Comparison of ENCODE assay signal across 1 cellular context in the genomic region with DNA sequence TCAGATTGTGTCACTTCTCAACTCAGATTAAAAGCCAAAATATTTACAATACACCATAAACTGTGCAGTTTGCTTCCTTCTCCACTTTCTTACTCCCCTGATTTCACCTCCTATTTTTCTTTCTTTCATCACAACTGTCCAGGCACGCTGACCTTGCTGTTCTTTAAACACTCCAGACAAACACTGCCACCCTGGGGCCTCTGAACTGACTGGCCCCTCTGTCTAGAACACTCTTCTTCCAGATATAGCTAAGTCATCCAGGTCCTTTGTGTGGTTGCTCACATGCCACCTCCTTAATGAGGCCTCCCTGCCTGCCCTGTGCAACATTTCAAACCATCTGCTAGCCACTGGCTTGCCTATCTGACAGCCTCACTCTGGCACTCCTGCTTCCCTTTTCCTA.
A peak's percentile ranks its signal among the peaks of the same experiment; 100 is the strongest.
TF ChIP-seq lines count a peak whose summit lies in the region.

No MANE protein-coding gene starts in this region.

TF ChIP-seq in HepG2, 621 proteins besides CTCF, POLR2A, EP300 and RAD21 (continued from another document and continues in another):
- TF ChIP-seq, protein P1, sequence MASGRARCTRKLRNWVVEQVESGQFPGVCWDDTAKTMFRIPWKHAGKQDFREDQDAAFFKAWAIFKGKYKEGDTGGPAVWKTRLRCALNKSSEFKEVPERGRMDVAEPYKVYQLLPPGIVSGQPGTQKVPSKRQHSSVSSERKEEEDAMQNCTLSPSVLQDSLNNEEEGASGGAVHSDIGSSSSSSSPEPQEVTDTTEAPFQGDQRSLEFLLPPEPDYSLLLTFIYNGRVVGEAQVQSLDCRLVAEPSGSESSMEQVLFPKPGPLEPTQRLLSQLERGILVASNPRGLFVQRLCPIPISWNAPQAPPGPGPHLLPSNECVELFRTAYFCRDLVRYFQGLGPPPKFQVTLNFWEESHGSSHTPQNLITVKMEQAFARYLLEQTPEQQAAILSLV (CRISPR knock-in tag; IDR thresholded peaks at IDR 0.05; ENCODE audit: borderline replicate concordance), result no peak
- TF ChIP-seq, protein P2, sequence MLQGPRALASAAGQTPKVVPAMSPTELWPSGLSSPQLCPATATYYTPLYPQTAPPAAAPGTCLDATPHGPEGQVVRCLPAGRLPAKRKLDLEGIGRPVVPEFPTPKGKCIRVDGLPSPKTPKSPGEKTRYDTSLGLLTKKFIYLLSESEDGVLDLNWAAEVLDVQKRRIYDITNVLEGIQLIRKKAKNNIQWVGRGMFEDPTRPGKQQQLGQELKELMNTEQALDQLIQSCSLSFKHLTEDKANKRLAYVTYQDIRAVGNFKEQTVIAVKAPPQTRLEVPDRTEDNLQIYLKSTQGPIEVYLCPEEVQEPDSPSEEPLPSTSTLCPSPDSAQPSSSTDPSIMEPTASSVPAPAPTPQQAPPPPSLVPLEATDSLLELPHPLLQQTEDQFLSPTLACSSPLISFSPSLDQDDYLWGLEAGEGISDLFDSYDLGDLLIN (CRISPR knock-in tag; IDR thresholded peaks at IDR 0.05; ENCODE audit: borderline replicate concordance), result no peak
- TF ChIP-seq ZNF788 (CRISPR knock-in tag; IDR thresholded peaks at IDR 0.05; ENCODE audit: borderline replicate concordance) (no peak), MYNN (CRISPR knock-in tag; IDR thresholded peaks at IDR 0.05; ENCODE audit: low read depth) (no peak), SP4 (CRISPR knock-in tag; IDR thresholded peaks at IDR 0.05) (no peak), HMG20A (CRISPR knock-in tag; IDR thresholded peaks at IDR 0.05; ENCODE audit: borderline replicate concordance) (peak; percentile 29; the same call in 1 of the 2 replicates), PLRG1 (conservative IDR thresholded peaks at IDR 0.05) (no peak), NFYB (CRISPR knock-in tag; IDR thresholded peaks at IDR 0.05) (no peak), RXRA (CRISPR knock-in tag; IDR thresholded peaks at IDR 0.05) (no peak; the same call in 1 of the 2 replicates), ZNF274 (CRISPR knock-in tag; IDR thresholded peaks at IDR 0.05) (no peak), ZMYM4 (CRISPR knock-in tag; IDR thresholded peaks at IDR 0.05) (peak; percentile 65), RELA (CRISPR knock-in tag; IDR thresholded peaks at IDR 0.05) (no peak), DNMT3B (CRISPR knock-in tag; conservative IDR thresholded peaks at IDR 0.05) (no peak), ZNF773 (CRISPR knock-in tag; IDR thresholded peaks at IDR 0.05; ENCODE audit: borderline replicate concordance) (no peak), RNF2 (conservative IDR thresholded peaks at IDR 0.05; ENCODE audit: low read depth) (no peak), SATB2 (CRISPR knock-in tag; IDR thresholded peaks at IDR 0.05) (no peak), ZNF121 (CRISPR knock-in tag; IDR thresholded peaks at IDR 0.05) (no peak), ZNF180 (CRISPR knock-in tag; IDR thresholded peaks at IDR 0.05; ENCODE audit: borderline replicate concordance, low read depth) (no peak), ZFP36L2 (CRISPR knock-in tag; IDR thresholded peaks at IDR 0.05) (no peak), HES4 (CRISPR knock-in tag; IDR thresholded peaks at IDR 0.05; ENCODE audit: borderline replicate concordance) (no peak), ZNF234 (CRISPR knock-in tag; conservative IDR thresholded peaks at IDR 0.05) (no peak), ZBTB21 (CRISPR knock-in tag; IDR thresholded peaks at IDR 0.05) (no peak), MED1 (CRISPR knock-in tag; IDR thresholded peaks at IDR 0.05) (0 out of 2 replicates have a peak, but pooled peaks have one; percentile 15), NFE2 (CRISPR knock-in tag; IDR thresholded peaks at IDR 0.05) (peak; percentile 71), MAFK (conservative IDR thresholded peaks at IDR 0.05 in 1 of 2, IDR thresholded peaks at IDR 0.05 in 1 of 2; ENCODE audit: low read length in 2 of 2) (0 out of 4 replicates have a peak, but pooled peaks of 1 of the 2 experiments have one; percentile 41), ZFP36 (IDR thresholded peaks at IDR 0.05; ENCODE audit: borderline replicate concordance, low read depth, low read length, partially characterized antibody) (no peak), ZMAT3 (CRISPR knock-in tag; conservative IDR thresholded peaks at IDR 0.05) (no peak), FOXO1 (CRISPR knock-in tag; IDR thresholded peaks at IDR 0.05) (no peak), THYN1 (CRISPR knock-in tag; IDR thresholded peaks at IDR 0.05; ENCODE audit: borderline replicate concordance, low read depth) (no peak), ZSCAN31 (CRISPR knock-in tag; IDR thresholded peaks at IDR 0.05; ENCODE audit: low read depth) (no peak), HDAC2 (CRISPR knock-in tag; IDR thresholded peaks at IDR 0.05) (peak; percentile 28; the same call in 1 of the 2 replicates), SMYD3 (CRISPR knock-in tag; IDR thresholded peaks at IDR 0.05) (no peak), NR2F6 (IDR thresholded peaks at IDR 0.05) (peak; percentile 12; the same call in 1 of the 2 replicates), NR2F6 (CRISPR knock-in tag; IDR thresholded peaks at IDR 0.05) (peak; percentile 24; the same call in 1 of the 2 replicates), ZNF616 (CRISPR knock-in tag; IDR thresholded peaks at IDR 0.05; ENCODE audit: low read depth) (no peak)
- TF ChIP-seq, protein P3, sequence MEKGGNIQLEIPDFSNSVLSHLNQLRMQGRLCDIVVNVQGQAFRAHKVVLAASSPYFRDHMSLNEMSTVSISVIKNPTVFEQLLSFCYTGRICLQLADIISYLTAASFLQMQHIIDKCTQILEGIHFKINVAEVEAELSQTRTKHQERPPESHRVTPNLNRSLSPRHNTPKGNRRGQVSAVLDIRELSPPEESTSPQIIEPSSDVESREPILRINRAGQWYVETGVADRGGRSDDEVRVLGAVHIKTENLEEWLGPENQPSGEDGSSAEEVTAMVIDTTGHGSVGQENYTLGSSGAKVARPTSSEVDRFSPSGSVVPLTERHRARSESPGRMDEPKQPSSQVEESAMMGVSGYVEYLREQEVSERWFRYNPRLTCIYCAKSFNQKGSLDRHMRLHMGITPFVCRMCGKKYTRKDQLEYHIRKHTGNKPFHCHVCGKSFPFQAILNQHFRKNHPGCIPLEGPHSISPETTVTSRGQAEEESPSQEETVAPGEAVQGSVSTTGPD (CRISPR knock-in tag; IDR thresholded peaks at IDR 0.05), result no peak
- TF ChIP-seq, protein P4, sequence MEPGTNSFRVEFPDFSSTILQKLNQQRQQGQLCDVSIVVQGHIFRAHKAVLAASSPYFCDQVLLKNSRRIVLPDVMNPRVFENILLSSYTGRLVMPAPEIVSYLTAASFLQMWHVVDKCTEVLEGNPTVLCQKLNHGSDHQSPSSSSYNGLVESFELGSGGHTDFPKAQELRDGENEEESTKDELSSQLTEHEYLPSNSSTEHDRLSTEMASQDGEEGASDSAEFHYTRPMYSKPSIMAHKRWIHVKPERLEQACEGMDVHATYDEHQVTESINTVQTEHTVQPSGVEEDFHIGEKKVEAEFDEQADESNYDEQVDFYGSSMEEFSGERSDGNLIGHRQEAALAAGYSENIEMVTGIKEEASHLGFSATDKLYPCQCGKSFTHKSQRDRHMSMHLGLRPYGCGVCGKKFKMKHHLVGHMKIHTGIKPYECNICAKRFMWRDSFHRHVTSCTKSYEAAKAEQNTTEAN (CRISPR knock-in tag; conservative IDR thresholded peaks at IDR 0.05), result no peak
- TF ChIP-seq, protein P5, sequence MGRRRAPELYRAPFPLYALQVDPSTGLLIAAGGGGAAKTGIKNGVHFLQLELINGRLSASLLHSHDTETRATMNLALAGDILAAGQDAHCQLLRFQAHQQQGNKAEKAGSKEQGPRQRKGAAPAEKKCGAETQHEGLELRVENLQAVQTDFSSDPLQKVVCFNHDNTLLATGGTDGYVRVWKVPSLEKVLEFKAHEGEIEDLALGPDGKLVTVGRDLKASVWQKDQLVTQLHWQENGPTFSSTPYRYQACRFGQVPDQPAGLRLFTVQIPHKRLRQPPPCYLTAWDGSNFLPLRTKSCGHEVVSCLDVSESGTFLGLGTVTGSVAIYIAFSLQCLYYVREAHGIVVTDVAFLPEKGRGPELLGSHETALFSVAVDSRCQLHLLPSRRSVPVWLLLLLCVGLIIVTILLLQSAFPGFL (CRISPR knock-in tag; IDR thresholded peaks at IDR 0.05), result no peak
- TF ChIP-seq, protein P6, sequence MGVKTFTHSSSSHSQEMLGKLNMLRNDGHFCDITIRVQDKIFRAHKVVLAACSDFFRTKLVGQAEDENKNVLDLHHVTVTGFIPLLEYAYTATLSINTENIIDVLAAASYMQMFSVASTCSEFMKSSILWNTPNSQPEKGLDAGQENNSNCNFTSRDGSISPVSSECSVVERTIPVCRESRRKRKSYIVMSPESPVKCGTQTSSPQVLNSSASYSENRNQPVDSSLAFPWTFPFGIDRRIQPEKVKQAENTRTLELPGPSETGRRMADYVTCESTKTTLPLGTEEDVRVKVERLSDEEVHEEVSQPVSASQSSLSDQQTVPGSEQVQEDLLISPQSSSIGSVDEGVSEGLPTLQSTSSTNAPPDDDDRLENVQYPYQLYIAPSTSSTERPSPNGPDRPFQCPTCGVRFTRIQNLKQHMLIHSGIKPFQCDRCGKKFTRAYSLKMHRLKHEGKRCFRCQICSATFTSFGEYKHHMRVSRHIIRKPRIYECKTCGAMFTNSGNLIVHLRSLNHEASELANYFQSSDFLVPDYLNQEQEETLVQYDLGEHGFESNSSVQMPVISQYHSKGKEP (CRISPR knock-in tag; IDR thresholded peaks at IDR 0.05), result no peak
- TF ChIP-seq, protein P7, sequence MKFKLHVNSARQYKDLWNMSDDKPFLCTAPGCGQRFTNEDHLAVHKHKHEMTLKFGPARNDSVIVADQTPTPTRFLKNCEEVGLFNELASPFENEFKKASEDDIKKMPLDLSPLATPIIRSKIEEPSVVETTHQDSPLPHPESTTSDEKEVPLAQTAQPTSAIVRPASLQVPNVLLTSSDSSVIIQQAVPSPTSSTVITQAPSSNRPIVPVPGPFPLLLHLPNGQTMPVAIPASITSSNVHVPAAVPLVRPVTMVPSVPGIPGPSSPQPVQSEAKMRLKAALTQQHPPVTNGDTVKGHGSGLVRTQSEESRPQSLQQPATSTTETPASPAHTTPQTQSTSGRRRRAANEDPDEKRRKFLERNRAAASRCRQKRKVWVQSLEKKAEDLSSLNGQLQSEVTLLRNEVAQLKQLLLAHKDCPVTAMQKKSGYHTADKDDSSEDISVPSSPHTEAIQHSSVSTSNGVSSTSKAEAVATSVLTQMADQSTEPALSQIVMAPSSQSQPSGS (CRISPR knock-in tag; IDR thresholded peaks at IDR 0.05), result peak; percentile 29; the same call in 1 of the 2 replicates
- TF ChIP-seq, protein P8, sequence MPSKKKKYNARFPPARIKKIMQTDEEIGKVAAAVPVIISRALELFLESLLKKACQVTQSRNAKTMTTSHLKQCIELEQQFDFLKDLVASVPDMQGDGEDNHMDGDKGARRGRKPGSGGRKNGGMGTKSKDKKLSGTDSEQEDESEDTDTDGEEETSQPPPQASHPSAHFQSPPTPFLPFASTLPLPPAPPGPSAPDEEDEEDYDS (CRISPR knock-in tag; IDR thresholded peaks at IDR 0.05), result 0 out of 2 replicates have a peak, but pooled peaks have one; percentile 29
- TF ChIP-seq, protein P9, sequence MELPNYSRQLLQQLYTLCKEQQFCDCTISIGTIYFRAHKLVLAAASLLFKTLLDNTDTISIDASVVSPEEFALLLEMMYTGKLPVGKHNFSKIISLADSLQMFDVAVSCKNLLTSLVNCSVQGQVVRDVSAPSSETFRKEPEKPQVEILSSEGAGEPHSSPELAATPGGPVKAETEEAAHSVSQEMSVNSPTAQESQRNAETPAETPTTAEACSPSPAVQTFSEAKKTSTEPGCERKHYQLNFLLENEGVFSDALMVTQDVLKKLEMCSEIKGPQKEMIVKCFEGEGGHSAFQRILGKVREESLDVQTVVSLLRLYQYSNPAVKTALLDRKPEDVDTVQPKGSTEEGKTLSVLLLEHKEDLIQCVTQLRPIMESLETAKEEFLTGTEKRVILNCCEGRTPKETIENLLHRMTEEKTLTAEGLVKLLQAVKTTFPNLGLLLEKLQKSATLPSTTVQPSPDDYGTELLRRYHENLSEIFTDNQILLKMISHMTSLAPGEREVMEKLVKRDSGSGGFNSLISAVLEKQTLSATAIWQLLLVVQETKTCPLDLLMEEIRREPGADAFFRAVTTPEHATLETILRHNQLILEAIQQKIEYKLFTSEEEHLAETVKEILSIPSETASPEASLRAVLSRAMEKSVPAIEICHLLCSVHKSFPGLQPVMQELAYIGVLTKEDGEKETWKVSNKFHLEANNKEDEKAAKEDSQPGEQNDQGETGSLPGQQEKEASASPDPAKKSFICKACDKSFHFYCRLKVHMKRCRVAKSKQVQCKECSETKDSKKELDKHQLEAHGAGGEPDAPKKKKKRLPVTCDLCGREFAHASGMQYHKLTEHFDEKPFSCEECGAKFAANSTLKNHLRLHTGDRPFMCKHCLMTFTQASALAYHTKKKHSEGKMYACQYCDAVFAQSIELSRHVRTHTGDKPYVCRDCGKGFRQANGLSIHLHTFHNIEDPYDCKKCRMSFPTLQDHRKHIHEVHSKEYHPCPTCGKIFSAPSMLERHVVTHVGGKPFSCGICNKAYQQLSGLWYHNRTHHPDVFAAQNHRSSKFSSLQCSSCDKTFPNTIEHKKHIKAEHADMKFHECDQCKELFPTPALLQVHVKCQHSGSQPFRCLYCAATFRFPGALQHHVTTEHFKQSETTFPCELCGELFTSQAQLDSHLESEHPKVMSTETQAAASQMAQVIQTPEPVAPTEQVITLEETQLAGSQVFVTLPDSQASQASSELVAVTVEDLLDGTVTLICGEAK (IDR thresholded peaks at IDR 0.05), result no peak
- TF ChIP-seq, protein P9 (CRISPR knock-in tag; IDR thresholded peaks at IDR 0.05), result no peak
- TF ChIP-seq, protein P10, sequence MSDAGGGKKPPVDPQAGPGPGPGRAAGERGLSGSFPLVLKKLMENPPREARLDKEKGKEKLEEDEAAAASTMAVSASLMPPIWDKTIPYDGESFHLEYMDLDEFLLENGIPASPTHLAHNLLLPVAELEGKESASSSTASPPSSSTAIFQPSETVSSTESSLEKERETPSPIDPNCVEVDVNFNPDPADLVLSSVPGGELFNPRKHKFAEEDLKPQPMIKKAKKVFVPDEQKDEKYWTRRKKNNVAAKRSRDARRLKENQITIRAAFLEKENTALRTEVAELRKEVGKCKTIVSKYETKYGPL (CRISPR knock-in tag; IDR thresholded peaks at IDR 0.05), result no peak
